In the genomic region with DNA sequence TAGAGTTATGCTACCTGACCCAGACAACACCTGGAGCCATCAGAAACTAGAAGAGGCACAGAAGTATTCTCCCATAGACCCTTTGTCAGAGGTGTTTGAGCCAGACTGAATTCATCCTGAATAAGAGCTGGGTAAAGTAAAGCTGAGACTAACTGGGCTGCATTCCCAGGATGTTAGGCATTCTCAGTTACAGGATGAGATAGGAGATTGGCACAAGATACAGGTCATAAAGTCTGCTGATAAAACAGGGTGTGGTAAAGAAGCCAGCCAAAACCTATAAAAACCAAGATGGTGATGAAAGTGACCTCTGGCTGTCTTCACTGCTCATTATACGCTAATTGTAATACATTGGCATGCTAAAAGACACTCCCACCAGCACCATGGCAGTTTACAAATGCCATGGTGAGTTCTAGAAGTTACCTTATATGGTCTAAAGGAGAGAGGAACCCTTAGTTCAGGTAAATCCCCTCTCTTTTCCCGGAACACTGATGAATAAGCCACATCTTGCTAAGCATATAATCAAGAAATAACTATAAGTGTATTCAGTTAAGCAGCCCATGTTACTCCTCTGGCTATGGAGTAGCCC, we compare ENCODE assay signal across 12 cellular contexts.
"Had no signal": no experiment of that assay in that cellular context is flagged by ENCODE, and none has a peak within 500 bp of the region (broad histone marks: within the 10 kb centered on the region; RNA-seq: fewer than 3 reads in every experiment).

No MANE protein-coding gene starts in this region.

- H3K4me3 ChIP-seq: right atrium auricular region, skin epidermis, tibial nerve had no signal

- H3K36me3 ChIP-seq: right atrium auricular region, tibial nerve had no signal

- H3K4me1 ChIP-seq: right atrium auricular region, tibial nerve had no signal

- H3K9me3 ChIP-seq: right atrium auricular region, tibial nerve had no signal

- ATAC-seq: left cardiac atrium; natural killer cell; stimulated activated effector memory CD8-positive, alpha-beta T cell treated with anti-CD3 and anti-CD28 coated beads, Interleukin-12 subunit alpha, Interleukin-12 subunit beta, amount 100 ng/mL, for 72 hours had no signal

- H3K27me3 ChIP-seq: right atrium auricular region, tibial nerve had no signal

- DNase-seq: activated CD4-positive, alpha-beta T cell treated with anti-CD3 and anti-CD28 coated beads, Interleukin-2, amount 50 U/mL, for 1 hour; activated naive CD4-positive, alpha-beta T cell treated with anti-CD3 and anti-CD28 coated beads, Interleukin-2, amount 10 ng/mL, durations not matched to agents 7 days and 5 days; effector CD4-positive, alpha-beta T cell; hippocampal formation; left cardiac atrium; natural killer cell; posterior cingulate gyrus; T-helper 1 cell had no signal
